Comparison of ENCODE assay signal across 15 cellular contexts in genomic region chr5:96855041-96855872, GRCh38. TPM values are rescaled to one million over a fixed set of nuclear protein-coding genes. Genes with fewer than 3 reads are reported as not detected.
A peak's percentile ranks its signal among the peaks of the same experiment; 100 is the strongest.
DNase-seq lines count a peak whose midpoint lies in the region; ATAC-seq, FAIRE-seq and TF ChIP-seq lines count a peak whose summit lies in the region.
"Had no signal": no experiment of that assay in that cellular context is flagged by ENCODE, and none has a peak within 500 bp of the region (broad histone marks: within the 10 kb centered on the region; RNA-seq: fewer than 3 reads in every experiment).

No MANE protein-coding gene starts in this region.

- H3K27ac ChIP-seq in SJCRH30 (peak overlapping the region; percentile 39; the same call in 1 of the 2 replicates), gastrocnemius medialis (peak overlapping the region in 3 of 4 donors; percentile 27 to 55 (median 54)), neuronal stem cell (replicated peaks; ENCODE audit: low read length) (no peak overlapping the region)
- H3K27ac ChIP-seq: sigmoid colon had no signal

- FAIRE-seq in GM12892 (lab: Jason Lieb, UNC) = no peak

- intact Hi-C loops in gastrocnemius medialis (cut with DNase I; ENCODE audit: low total_unique reads) = no loop called here

- H3K79me1 ChIP-seq in neuronal stem cell (ENCODE audit: low read depth, low read length) = no peaks in the 10 kb centered on the region

- no peak overlapping the region for H4K8ac ChIP-seq in neuronal stem cell (ENCODE audit: low read depth, low read length)

- H3K4me2 ChIP-seq in neuronal stem cell (ENCODE audit: insufficient read depth, low read length, poor library complexity, severe bottlenecking) = no peak overlapping the region

- TF ChIP-seq POLR2A in gastrocnemius medialis (IDR thresholded peaks at IDR 0.05) = no peak
- no peak for TF ChIP-seq POLR2A in GM12892 (IDR thresholded peaks at IDR 0.05; ENCODE audit: low read depth, low read length)

- H3K18ac ChIP-seq in neuronal stem cell (ENCODE audit: low read length) = no peak overlapping the region

- no peak overlapping the region for H2AFZ ChIP-seq in neuronal stem cell (ENCODE audit: low read length)

- H3K9me3 ChIP-seq in SJCRH30 (replicated peaks) (no peaks in the 10 kb centered on the region), gastrocnemius medialis (no peaks in the 10 kb centered on the region), neuronal stem cell (replicated peaks in 1 of 2; ENCODE audit: control insufficient read depth in 2 of 2, insufficient read depth in 1 of 2, low read depth in 1 of 2, low read length in 2 of 2) (no peaks in the 10 kb centered on the region)
- H3K9me3 ChIP-seq: sigmoid colon had no signal

- H4K91ac ChIP-seq in neuronal stem cell (ENCODE audit: low read depth, low read length, poor library complexity) = no peak overlapping the region

- no peak overlapping the region for H3K4ac ChIP-seq in neuronal stem cell (ENCODE audit: low read length)

- no peak overlapping the region for H3K23ac ChIP-seq in neuronal stem cell (ENCODE audit: low read depth, low read length, poor library complexity)

- H2BK15ac ChIP-seq in neuronal stem cell (ENCODE audit: low read length) = no peak overlapping the region

- no peak overlapping the region for H2BK120ac ChIP-seq in neuronal stem cell (ENCODE audit: low read depth, low read length)

- H2BK12ac ChIP-seq in neuronal stem cell (ENCODE audit: low read length) = no peak overlapping the region

- ATAC-seq in gastrocnemius medialis (peak; percentile 82 to 97), HG03139 (IDR thresholded peaks at IDR 0.05; ENCODE audit: unreplicated experiment) (no peak)

- peak overlapping the region; percentile 25; the same call in 1 of the 2 replicates for H3K4me3 ChIP-seq in SJCRH30
- no peak overlapping the region for H3K4me3 ChIP-seq in fibroblast of pulmonary artery (replicated peaks; ENCODE audit: low read depth, low read length)
- no peak overlapping the region for H3K4me3 ChIP-seq in gastrocnemius medialis
- no peak overlapping the region for H3K4me3 ChIP-seq in neuronal stem cell (ENCODE audit: low read length in 2 of 2)
- H3K4me3 ChIP-seq: sigmoid colon had no signal

- H3K36me3 ChIP-seq in SJCRH30 (no peaks in the 10 kb centered on the region), gastrocnemius medialis (no peaks in the 10 kb centered on the region), neuronal stem cell (replicated peaks in 1 of 2; ENCODE audit: control insufficient read depth in 2 of 2, insufficient read depth in 2 of 2, low read length in 2 of 2) (no peaks in the 10 kb centered on the region)
- H3K36me3 ChIP-seq: sigmoid colon had no signal

- H3K14ac ChIP-seq in neuronal stem cell (ENCODE audit: low read length) = no peak overlapping the region

- H3K27me3 ChIP-seq in SJCRH30 (no peaks in the 10 kb centered on the region), gastrocnemius medialis (no peaks in the 10 kb centered on the region), neuronal stem cell (ENCODE audit: control insufficient read depth in 3 of 3, insufficient read depth in 3 of 3, low read depth in 1 of 3, low read length in 3 of 3) (no peaks in the 10 kb centered on the region)
- H3K27me3 ChIP-seq: sigmoid colon had no signal

- H3K9ac ChIP-seq in neuronal stem cell (ENCODE audit: low read depth, low read length, poor library complexity) = no peak overlapping the region

- TF ChIP-seq CTCF in fibroblast of pulmonary artery (IDR thresholded peaks at IDR 0.05; ENCODE audit: low read length, missing control alignments) = no peak
- TF ChIP-seq CTCF in gastrocnemius medialis (IDR thresholded peaks at IDR 0.05 in 4 of 5, conservative IDR thresholded peaks at IDR 0.05 in 1 of 5) = no peak

- WGBS in neuronal stem cell (ENCODE audit: extremely low coverage in 2 of 2, insufficient read length in 2 of 2, insufficient replicate concordance in 1 of 2), 2 donors = no CpG with 5 or more reads among the region's 6 CpGs

- H2BK5ac ChIP-seq in neuronal stem cell (ENCODE audit: low read length) = no peak overlapping the region

- in situ Hi-C loops in gastrocnemius medialis (cut with MboI; ENCODE audit: low sequenced_read_pairs in 4 of 4) = no loop called here

- DNase-seq in HCEC 1CT = peak; percentile 58
- DNase-seq in SJCRH30 = peak in 1 of 2 experiments; percentile 27
- DNase-seq in fibroblast of pulmonary artery (ENCODE audit: low read depth) = peak; percentile 68
- DNase-seq in gastrocnemius medialis = peak in 1 of 2 donors; percentile 35
- DNase-seq in neuronal stem cell (ENCODE audit: low spot score) = no peak
- no peak for DNase-seq in GM12892 (ENCODE audit: insufficient read length)
- DNase-seq in activated CD4-positive, alpha-beta T cell treated with anti-CD3 and anti-CD28 coated beads, Interleukin-2, amount 50 U/mL, for 1 hour = no peak
- DNase-seq: activated CD4-positive, alpha-beta memory T cell treated with anti-CD3 and anti-CD28 coated beads for 36 hours; activated naive CD4-positive, alpha-beta T cell treated with anti-CD3 and anti-CD28 coated beads, Interleukin-2, amount 10 ng/mL, durations not matched to agents 7 days and 5 days; cortex of kidney; Kasumi-1; NCI-H510A; sigmoid colon; stimulated activated CD8-positive, alpha-beta memory T cell treated with anti-CD3 and anti-CD28 coated beads, Interleukin-4, amount 100 ng/mL, for 48 hours had no signal

- H3K4me1 ChIP-seq in SJCRH30 (peaks cover 9% of the 10 kb centered on the region), gastrocnemius medialis (peaks cover 8 to 9% of the 10 kb centered on the region in 2 donors), neuronal stem cell (ENCODE audit: control insufficient read depth in 2 of 2, insufficient read depth in 1 of 2, low read depth in 1 of 2, low read length in 2 of 2) (peaks cover 4 to 9% of the 10 kb centered on the region in 2 donors)
- H3K4me1 ChIP-seq: sigmoid colon had no signal

- H2AK5ac ChIP-seq in neuronal stem cell (ENCODE audit: low read depth, low read length) = no peak overlapping the region

RNA-seq across cellular contexts. Expression of gene ERAP2, which starts 21.0 kb away (rescaled TPM):
- total RNA-seq in SJCRH30 (2014; rRNA removed; shearing (Covaris generic)) = 4.2 and 6.7 TPM in 2 replicates
- 1 to 10 TPM; 1.1 to 8.5 (median 2.9) TPM for total RNA-seq in gastrocnemius medialis
- polyA plus RNA-seq in neuronal stem cell (2013, experiment 1 of 2) = not detected
- not detected for polyA plus RNA-seq in neuronal stem cell (2013, experiment 2 of 2)
- polyA plus RNA-seq in GM12892 (2012; ENCODE audit: missing spikeins) = 8.2 TPM

RNA-seq across cellular contexts. Expression of gene ERAP1, which starts 47.5 kb away (rescaled TPM):
- 7.9 and 8.5 TPM in 2 replicates for total RNA-seq in SJCRH30 (2014; rRNA removed; shearing (Covaris generic))
- 10 to 100 TPM; 17.7 to 49.3 (median 27.4) TPM for total RNA-seq in gastrocnemius medialis
- polyA plus RNA-seq in neuronal stem cell (2013, experiment 1 of 2) = 6.1 TPM
- 7.0 TPM for polyA plus RNA-seq in neuronal stem cell (2013, experiment 2 of 2)
- 51.5 TPM for polyA plus RNA-seq in GM12892 (2012; ENCODE audit: missing spikeins)

Comparison
In these comparisons a context has a peak if more than half of its experiments do, and no peak if none do; other contexts are left out.
1. DNase-seq: peak in HCEC 1CT (single experiment) and fibroblast of pulmonary artery (single experiment); none in neuronal stem cell (single experiment), GM12892 (single experiment) and activated CD4-positive, alpha-beta T cell treated with anti-CD3 and anti-CD28 coated beads, Interleukin-2, amount 50 U/mL, for 1 hour (single experiment).